Comparison of ENCODE assay signal across 16 cellular contexts in the genomic region with DNA sequence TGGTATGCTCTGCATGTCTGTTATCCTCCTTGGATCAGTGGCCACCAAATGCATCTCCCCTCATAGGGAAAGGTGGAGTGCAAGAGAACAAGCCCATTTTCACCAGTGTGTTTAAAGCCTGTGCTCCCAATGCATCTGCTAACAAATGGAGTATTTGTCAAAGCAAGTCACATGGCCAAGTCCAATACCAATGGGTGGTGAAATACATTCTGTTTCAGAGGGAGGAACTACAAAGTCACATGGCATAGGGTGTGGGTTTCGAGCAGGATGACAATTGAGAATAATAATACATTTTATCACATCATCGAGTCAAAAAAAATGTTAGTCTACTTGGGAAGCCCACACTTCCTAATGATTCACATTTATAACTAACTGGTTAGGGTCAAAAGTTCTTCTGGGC.
A peak's percentile ranks its signal among the peaks of the same experiment; 100 is the strongest.
DNase-seq lines count a peak whose midpoint lies in the region; ATAC-seq, FAIRE-seq and TF ChIP-seq lines count a peak whose summit lies in the region.
"Had no signal": no experiment of that assay in that cellular context is flagged by ENCODE, and none has a peak within 500 bp of the region (broad histone marks: within the 10 kb centered on the region; RNA-seq: fewer than 3 reads in every experiment).

No MANE protein-coding gene starts in this region.

- H4K8ac ChIP-seq in IMR-90 (ENCODE audit: low read depth in 2 of 2, low read length in 2 of 2) = no peak overlapping the region

- no peak overlapping the region for H3K4me3 ChIP-seq in IMR-90 (ENCODE audit: insufficient read depth, low read depth, low read length)
- no peak overlapping the region for H3K4me3 ChIP-seq in endothelial cell of umbilical vein (replicated peaks in 1 of 3; ENCODE audit: insufficient read depth in 1 of 3, low read depth in 1 of 3, low read length in 3 of 3)
- H3K4me3 ChIP-seq: BLaER1 had no signal

- intact Hi-C loops in IMR-90 (cut with micrococcal nuclease) = no loop called here
- intact Hi-C loops in endothelial cell of umbilical vein (cut with micrococcal nuclease) = no loop called here

- no peak overlapping the region for H4K91ac ChIP-seq in IMR-90 (ENCODE audit: insufficient read depth, low read depth, low read length)

- no peak for TF ChIP-seq RAD21 in IMR-90 (IDR thresholded peaks at IDR 0.05; ENCODE audit: low read length)

- BruUV-seq in IMR-90 (replicated peaks; lab: Mats Ljungman, UMichigan) (no TSS peak), endothelial cell of umbilical vein (replicated peaks; lab: Mats Ljungman, UMichigan) (no TSS peak)

- no peak overlapping the region for H3K4me3 Mint-ChIP-seq in stimulated activated naive CD8-positive, alpha-beta T cell treated with anti-CD3 and anti-CD28 coated beads, Interleukin-15, amount 100 ng/mL, for 72 hours
- H3K4me3 Mint-ChIP-seq: CD8-positive, alpha-beta memory T cell had no signal

- no peak overlapping the region for H3K18ac ChIP-seq in IMR-90 (ENCODE audit: low read depth, low read length)

- H3K4me1 Mint-ChIP-seq in stimulated activated naive CD8-positive, alpha-beta T cell treated with anti-CD3 and anti-CD28 coated beads, Interleukin-15, amount 100 ng/mL, for 72 hours = no peaks in the 10 kb centered on the region
- H3K4me1 Mint-ChIP-seq: CD8-positive, alpha-beta memory T cell had no signal

- H2AK5ac ChIP-seq in IMR-90 (ENCODE audit: low read depth, low read length) = peak overlapping the region; percentile 76; the same call in 1 of the 2 replicates

- H2AFZ ChIP-seq in IMR-90 (replicated peaks; ENCODE audit: low read length, poor library complexity) (peak overlapping the region; percentile 7), endothelial cell of umbilical vein (ENCODE audit: low read depth, low read length) (peak overlapping the region; percentile 11)

- no peaks in the 10 kb centered on the region for H3K27me3 Mint-ChIP-seq in stimulated activated naive CD8-positive, alpha-beta T cell treated with anti-CD3 and anti-CD28 coated beads, Interleukin-15, amount 100 ng/mL, for 72 hours

- H3K56ac ChIP-seq in IMR-90 (ENCODE audit: extremely low read depth, insufficient read depth, low read length) = no peak overlapping the region

- H3K23ac ChIP-seq in IMR-90 (ENCODE audit: low read depth, low read length) = no peak overlapping the region

- H3K27ac ChIP-seq in IMR-90 (ENCODE audit: insufficient read depth, low read length) (no peak overlapping the region), endothelial cell of umbilical vein (ENCODE audit: insufficient read depth, low read depth, low read length) (no peak overlapping the region)
- H3K27ac ChIP-seq: BLaER1 had no signal

- H3K79me2 ChIP-seq in endothelial cell of umbilical vein (ENCODE audit: control insufficient read depth, insufficient read depth, low read length) = no peaks in the 10 kb centered on the region

- TF ChIP-seq POLR2A in IMR-90 (IDR thresholded peaks at IDR 0.05; ENCODE audit: low read depth, low read length) = no peak
- no peak for TF ChIP-seq POLR2A in endothelial cell of umbilical vein (IDR thresholded peaks at IDR 0.05; ENCODE audit: low read depth, low read length)

- H3K36me3 ChIP-seq in IMR-90 (ENCODE audit: control insufficient read depth, insufficient read depth, low read length) = no peaks in the 10 kb centered on the region
- no peaks in the 10 kb centered on the region for H3K36me3 ChIP-seq in endothelial cell of umbilical vein (ENCODE audit: control insufficient read depth in 2 of 2, extremely low read depth in 1 of 2, insufficient read depth in 2 of 2, low read length in 2 of 2)
- H3K36me3 ChIP-seq: BLaER1 had no signal

- H3K27me3 ChIP-seq in IMR-90 (ENCODE audit: control insufficient read depth, insufficient read depth, low read length) (no peaks in the 10 kb centered on the region), endothelial cell of umbilical vein (ENCODE audit: control insufficient read depth in 2 of 2, insufficient read depth in 2 of 2, low read length in 2 of 2) (no peaks in the 10 kb centered on the region)
- H3K27me3 ChIP-seq: BLaER1 had no signal

- peak overlapping the region; percentile 47 for H3K4ac ChIP-seq in IMR-90 (ENCODE audit: low read depth, low read length)

- H3K9me3 ChIP-seq in IMR-90 (ENCODE audit: control insufficient read depth, insufficient read depth, low read length) = no peaks in the 10 kb centered on the region
- H3K9me3 ChIP-seq in endothelial cell of umbilical vein (replicated peaks; ENCODE audit: control insufficient read depth, insufficient read depth, low read length) = no peaks in the 10 kb centered on the region
- H3K9me3 ChIP-seq: BLaER1, Caco-2 had no signal

- no peaks in the 10 kb centered on the region for H3K79me1 ChIP-seq in IMR-90 (ENCODE audit: low read depth in 1 of 2, low read length in 2 of 2)

- in situ Hi-C loops in IMR-90 (cut with MboI; ENCODE audit: low sequenced_read_pairs) = no loop called here

- H4K20me1 ChIP-seq in IMR-90 (ENCODE audit: insufficient read depth, low read length) = no peaks in the 10 kb centered on the region
- H4K20me1 ChIP-seq in endothelial cell of umbilical vein (replicated peaks; ENCODE audit: control insufficient read depth, extremely low read depth, insufficient read depth, low read length) = no peaks in the 10 kb centered on the region
- H4K20me1 ChIP-seq: BLaER1 had no signal

- H3K9me3 Mint-ChIP-seq in stimulated activated naive CD8-positive, alpha-beta T cell treated with anti-CD3 and anti-CD28 coated beads, Interleukin-15, amount 100 ng/mL, for 72 hours = no peaks in the 10 kb centered on the region
- H3K9me3 Mint-ChIP-seq: CD8-positive, alpha-beta memory T cell had no signal

- no peak for TF ChIP-seq CTCF in IMR-90 (conservative IDR thresholded peaks at IDR 0.05; ENCODE audit: low read depth, low read length)
- no peak for TF ChIP-seq CTCF in endothelial cell of umbilical vein (IDR thresholded peaks at IDR 0.05; ENCODE audit: extremely low read depth in 1 of 2, insufficient read depth in 1 of 2, low read depth in 1 of 2, low read length in 2 of 2)

- no peak for DNase-seq in IMR-90
- no peak for DNase-seq in endothelial cell of umbilical vein (ENCODE audit: low read depth, low spot score)
- peak; percentile 47 for DNase-seq in kidney tubule cell (ENCODE audit: low spot score)
- peak; percentile 47 for DNase-seq in renal cortical epithelial cell (ENCODE audit: low read depth)
- DNase-seq in stimulated activated naive CD8-positive, alpha-beta T cell treated with anti-CD3 and anti-CD28 coated beads, Interleukin-15, amount 100 ng/mL, for 72 hours = no peak
- DNase-seq in NCI-H345 (lab: John Stamatoyannopoulos, UW) = no peak
- DNase-seq: 8988T; AML-193; Caco-2; CD8-positive, alpha-beta memory T cell; DND-41; GDM1 had no signal

- no peak overlapping the region for H3K27ac Mint-ChIP-seq in stimulated activated naive CD8-positive, alpha-beta T cell treated with anti-CD3 and anti-CD28 coated beads, Interleukin-15, amount 100 ng/mL, for 72 hours
- H3K27ac Mint-ChIP-seq: CD8-positive, alpha-beta memory T cell had no signal

- dilution Hi-C loops in IMR-90 (cut with HindIII; ENCODE audit: low sequenced_read_pairs, unreplicated experiment) = no loop called here
- dilution Hi-C loops in endothelial cell of umbilical vein (cut with MboI; ENCODE audit: extremely low pct_ligation_motif_present, low sequenced_read_pairs) = no loop called here

- no peak for FAIRE-seq in endothelial cell of umbilical vein (lab: Jason Lieb, UNC)
- FAIRE-seq: GM12892, GM19239 had no signal

- CTCF ChIA-PET in IMR-90 (lab: Yijun Ruan, JAX) = no interaction called here
- CTCF ChIA-PET in endothelial cell of umbilical vein (lab: Charles Lee) = interaction anchor here (2.5 kb wide), 1 partner anchor 34 kb away, joined by 23 read pairs; no protein-coding TSS in a partner anchor

- no peak overlapping the region for H2AK9ac ChIP-seq in IMR-90 (replicated peaks; ENCODE audit: low read depth, low read length, poor library complexity)

- no peak overlapping the region for H4K5ac ChIP-seq in IMR-90 (ENCODE audit: low read depth, low read length)

- no peak overlapping the region for H2BK5ac ChIP-seq in IMR-90 (ENCODE audit: low read depth, low read length, poor library complexity, severe bottlenecking)

- POLR2A ChIA-PET in IMR-90 (lab: Charles Lee; ENCODE audit: unreplicated experiment) (no interaction called here), endothelial cell of umbilical vein (lab: Charles Lee) (no interaction called here)

- H3K9ac ChIP-seq in IMR-90 (ENCODE audit: low read depth, low read length) (no peak overlapping the region), endothelial cell of umbilical vein (replicated peaks; ENCODE audit: extremely low read depth, insufficient read depth, low read length) (no peak overlapping the region)
- H3K9ac ChIP-seq: BLaER1 had no signal

- H3K9me1 ChIP-seq in IMR-90 (ENCODE audit: insufficient read depth, low read length) (peaks cover 6% of the 10 kb centered on the region), endothelial cell of umbilical vein (replicated peaks; ENCODE audit: control insufficient read depth, extremely low read depth, insufficient read depth, low read length) (no peaks in the 10 kb centered on the region)

- H3K4me2 ChIP-seq in IMR-90 (ENCODE audit: low read depth, low read length) (no peak overlapping the region), endothelial cell of umbilical vein (ENCODE audit: insufficient read depth, low read length) (no peak overlapping the region)
- H3K4me2 ChIP-seq: BLaER1 had no signal

- H3K14ac ChIP-seq in IMR-90 (replicated peaks; ENCODE audit: low read depth, low read length) = no peak overlapping the region

- H2BK20ac ChIP-seq in IMR-90 (ENCODE audit: low read depth, low read length) = peak overlapping the region; percentile 38; the same call in 1 of the 2 replicates

- H2BK120ac ChIP-seq in IMR-90 (ENCODE audit: low read depth, low read length) = no peak overlapping the region; the same call in 1 of the 2 replicates

- no peak overlapping the region for H2BK15ac ChIP-seq in IMR-90 (ENCODE audit: low read depth, low read length)

- no CpG with 5 or more reads among the region's 2 CpGs for WGBS in IMR-90 (ENCODE audit: extremely low coverage in 2 of 2, insufficient read length in 1 of 2), 2 experiments

- ATAC-seq in IMR-90 (ENCODE audit: low read depth) = no peak
- no peak for ATAC-seq in HG03571 (IDR thresholded peaks at IDR 0.05; ENCODE audit: unreplicated experiment)
- no peak for ATAC-seq in stimulated activated naive CD8-positive, alpha-beta T cell treated with anti-CD3 and anti-CD28 coated beads, Interleukin-15, amount 100 ng/mL, for 72 hours

- H3K4me1 ChIP-seq in IMR-90 (ENCODE audit: control insufficient read depth, insufficient read depth, low read length) (peaks cover 10% of the 10 kb centered on the region), endothelial cell of umbilical vein (ENCODE audit: control insufficient read depth, extremely low read depth, insufficient read depth, low read length) (peaks cover 2% of the 10 kb centered on the region)
- H3K4me1 ChIP-seq: BLaER1, Caco-2 had no signal

TF ChIP-seq in IMR-90, 13 proteins besides CTCF, POLR2A, EP300 and RAD21 (continues in another document):
- no peak for TF ChIP-seq CEBPB (IDR thresholded peaks at IDR 0.05; ENCODE audit: low read depth, low read length)
- no peak for TF ChIP-seq MAFK (IDR thresholded peaks at IDR 0.05; ENCODE audit: low read depth, low read length)

TF ChIP-seq in endothelial cell of umbilical vein, 7 proteins besides CTCF, POLR2A, EP300 and RAD21 (continues in another document):
- TF ChIP-seq JUN (IDR thresholded peaks at IDR 0.05; ENCODE audit: borderline replicate concordance, insufficient read depth, insufficient read length, low read depth) (no peak), GATA2 (IDR thresholded peaks at IDR 0.05; ENCODE audit: insufficient read depth, insufficient read length, low read depth, low read length) (no peak)

Comparison
In these comparisons a context has a peak if more than half of its experiments do, and no peak if none do; other contexts are left out.
1. DNase-seq: peak in kidney tubule cell (single experiment) and renal cortical epithelial cell (single experiment); none in IMR-90 (single experiment), endothelial cell of umbilical vein (single experiment), stimulated activated naive CD8-positive, alpha-beta T cell treated with anti-CD3 and anti-CD28 coated beads, Interleukin-15, amount 100 ng/mL, for 72 hours (0 of 2) and NCI-H345 (single experiment).